ENCODE assay signal across 7 cellular contexts in genomic region chr4:78603384-78603783, GRCh38.
"Had no signal": no experiment of that assay in that cellular context is flagged by ENCODE, and none has a peak within 500 bp of the region (broad histone marks: within the 10 kb centered on the region; RNA-seq: fewer than 3 reads in every experiment).

No MANE protein-coding gene starts in this region.

- H3K27ac Mint-ChIP-seq: IgD-negative memory B cell had no signal

- H3K9me3 Mint-ChIP-seq: IgD-negative memory B cell had no signal

- H3K36me3 Mint-ChIP-seq: IgD-negative memory B cell had no signal

- DNase-seq: IMR-90, KBM-7, KG1 had no signal

- FAIRE-seq: HepG2, HTR-8/SVneo had no signal

- H3K27ac ChIP-seq: HL-60 had no signal

- ATAC-seq: HepG2 had no signal
